ENCODE assay signal across 8 cellular contexts in genomic region chr2:219499555-219499954, GRCh38. TPM values are rescaled to one million over a fixed set of nuclear protein-coding genes. Genes with fewer than 3 reads are reported as not detected.
DNase-seq lines count a peak whose midpoint lies in the region; ATAC-seq and TF ChIP-seq lines count a peak whose summit lies in the region.

No MANE protein-coding gene starts in this region.

- peak in 1 of 5 donors; percentile 17 for DNase-seq in CD4-positive, alpha-beta memory T cell
- DNase-seq in NT2/D1 (ENCODE audit: low read depth, low spot score) (no peak), adrenal gland (no peak)

- TF ChIP-seq CTCF in neutrophil (IDR thresholded peaks at IDR 0.05): no peak
- TF ChIP-seq CTCF in adrenal gland (IDR thresholded peaks at IDR 0.05): no peak

- peak overlapping the region in 4 of 7 donors; percentile 53 to 92 (median 80) for H3K27ac Mint-ChIP-seq in CD4-positive, alpha-beta memory T cell

- 53 to 70% (median 67%) methylated on average over 1 of the region's 1 CpG for WGBS in adrenal gland, 4 donors

- H3K27me3 ChIP-seq in CD4-positive, alpha-beta memory T cell (ENCODE audit: insufficient read depth, low read length): peaks cover 30% of the 10 kb centered on the region
- H3K27me3 ChIP-seq in NT2/D1 (ENCODE audit: insufficient read depth, insufficient read length) (peaks cover 40% of the 10 kb centered on the region), endocrine pancreas (ENCODE audit: control insufficient read depth, insufficient read depth, low read length) (no peaks in the 10 kb centered on the region), neutrophil (peaks cover 32% of the 10 kb centered on the region), adrenal gland (peaks cover 3% of the 10 kb centered on the region)

- POLR2A ChIA-PET in CD4-positive, alpha-beta memory T cell (lab: Charles Lee; ENCODE audit: partially characterized antibody): no interaction called here

- peaks cover 37% of the 10 kb centered on the region for H3K4me1 ChIP-seq in CD4-positive, alpha-beta memory T cell (ENCODE audit: insufficient read depth, low read length)
- H3K4me1 ChIP-seq in NT2/D1 (ENCODE audit: insufficient read depth, insufficient read length) (peaks cover 30% of the 10 kb centered on the region), endocrine pancreas (ENCODE audit: control insufficient read depth, insufficient read depth, low read length) (no peaks in the 10 kb centered on the region), neutrophil (ENCODE audit: control insufficient read depth in 1 of 2, insufficient read depth in 1 of 2, low read depth in 1 of 2, low read length in 1 of 2) (peaks cover 27 to 32% of the 10 kb centered on the region in 2 experiments), adrenal gland (replicated peaks in 1 of 2) (peaks cover 6 to 30% of the 10 kb centered on the region in 2 donors)

- peak overlapping the region; percentile 92 to 100 (median 99) for H3K4me3 Mint-ChIP-seq in CD4-positive, alpha-beta memory T cell

- H3K9ac ChIP-seq in NT2/D1 (ENCODE audit: insufficient read length, low read depth): peak overlapping the region; percentile 91
- peak overlapping the region; percentile 91 for H3K9ac ChIP-seq in endocrine pancreas (ENCODE audit: control insufficient read depth, insufficient read depth, low read length)

- intact Hi-C loops in CD4-positive, alpha-beta memory T cell (cut with micrococcal nuclease): loop anchor here (5.0 kb wide), 1 partner anchor 143 kb away; no protein-coding TSS in a partner anchor
- intact Hi-C loops in adrenal gland (cut with DNase I): no loop called here

- ATAC-seq in GM18909 (IDR thresholded peaks at IDR 0.05; ENCODE audit: poor library complexity, unreplicated experiment) (no peak), GM18868 (IDR thresholded peaks at IDR 0.05; ENCODE audit: unreplicated experiment) (no peak), GM18861 (IDR thresholded peaks at IDR 0.05; ENCODE audit: unreplicated experiment) (no peak)

- no peaks in the 10 kb centered on the region for H3K9me3 ChIP-seq in CD4-positive, alpha-beta memory T cell (ENCODE audit: control insufficient read depth in 1 of 2, low read length in 2 of 2)
- H3K9me3 ChIP-seq in NT2/D1 (ENCODE audit: insufficient read depth, low read length) (no peaks in the 10 kb centered on the region), endocrine pancreas (ENCODE audit: control insufficient read depth, low read length) (no peaks in the 10 kb centered on the region), neutrophil (no peaks in the 10 kb centered on the region), adrenal gland (replicated peaks in 1 of 3) (no peaks in the 10 kb centered on the region)

- H3K27me3 Mint-ChIP-seq in CD4-positive, alpha-beta memory T cell: peaks cover 23% of the 10 kb centered on the region in 2 donors

- H3K36me3 ChIP-seq in CD4-positive, alpha-beta memory T cell (ENCODE audit: insufficient read depth, low read length): peaks cover under 1% of the 10 kb centered on the region
- H3K36me3 ChIP-seq in NT2/D1 (ENCODE audit: insufficient read depth, insufficient read length, low read length) (peaks cover 24% of the 10 kb centered on the region), endocrine pancreas (ENCODE audit: control insufficient read depth, insufficient read depth, low read length) (no peaks in the 10 kb centered on the region), neutrophil (peaks cover 22% of the 10 kb centered on the region), adrenal gland (replicated peaks in 1 of 2) (peaks cover 0 to 15% of the 10 kb centered on the region in 2 donors)

- no peaks in the 10 kb centered on the region for H3K9me3 Mint-ChIP-seq in CD4-positive, alpha-beta memory T cell

- H3K27ac ChIP-seq in CD4-positive, alpha-beta memory T cell (ENCODE audit: low read depth, low read length): no peak overlapping the region
- H3K27ac ChIP-seq in neutrophil (peak overlapping the region; percentile 83), adrenal gland (peak overlapping the region in 1 of 5 donors; percentile 95)

- peaks cover 19 to 28% of the 10 kb centered on the region in 2 donors for H3K36me3 Mint-ChIP-seq in CD4-positive, alpha-beta memory T cell

- no peak overlapping the region for H3K4me3 ChIP-seq in CD4-positive, alpha-beta memory T cell (ENCODE audit: low read length in 2 of 2)
- H3K4me3 ChIP-seq in NT2/D1 (ENCODE audit: insufficient read length, low read depth) (peak overlapping the region; percentile 68), endocrine pancreas (ENCODE audit: control insufficient read depth, insufficient read depth, low read length) (peak overlapping the region; percentile 82), neutrophil (ENCODE audit: low read depth in 1 of 2, low read length in 1 of 2) (peak overlapping the region in 1 of 2 experiments; percentile 86), adrenal gland (peak overlapping the region in 1 of 4 donors; percentile 92)

- CTCF ChIA-PET in CD4-positive, alpha-beta memory T cell (lab: Charles Lee; ENCODE audit: partially characterized antibody): interaction anchor here (1.0 to 8.2 kb wide), 11 partner anchors 9 to 111 kb away, joined by 3 to 160 read pairs (median 6); partner anchors contain the start of genes CHPF and DNPEP

- no peak for TF ChIP-seq POLR2A in adrenal gland (IDR thresholded peaks at IDR 0.05)

- peaks cover 22 to 39% (median 31%) of the 10 kb centered on the region in 4 donors for H3K4me1 Mint-ChIP-seq in CD4-positive, alpha-beta memory T cell

RNA-seq across cellular contexts. Expression of gene GMPPA, which starts 0.9 kb away (rescaled TPM):
- 10 to 100 TPM; 45.2 to 48.3 TPM for total RNA-seq in CD4-positive, alpha-beta memory T cell
- 10 to 100 TPM; 30.4 to 31.0 TPM for polyA plus RNA-seq in CD4-positive, alpha-beta memory T cell
- 10 to 100 TPM; 23.0 to 60.6 (median 26.4) TPM for total RNA-seq in adrenal gland
- 10 to 100 TPM; 36.8 to 72.2 (median 38.5) TPM for polyA plus RNA-seq in adrenal gland

RNA-seq across cellular contexts. Expression of gene ASIC4, which starts 14.7 kb away (rescaled TPM):
- under 1 TPM; 0.09 to 0.22 TPM for total RNA-seq in CD4-positive, alpha-beta memory T cell
- polyA plus RNA-seq in CD4-positive, alpha-beta memory T cell: not detected
- total RNA-seq in adrenal gland: 1 to 10 TPM in 2 of 8 donors, under 1 TPM in 2, not detected in 4; 0.15 to 2.2 (median 1.1) TPM
- 10 to 100 TPM in 1 of 3 donors, 1 to 10 TPM in 1, under 1 TPM in 1; 0.31 to 16.3 (median 1.8) TPM for polyA plus RNA-seq in adrenal gland

RNA-seq across cellular contexts. Expression of gene CHPF, which starts 44.1 kb away (rescaled TPM):
- total RNA-seq in CD4-positive, alpha-beta memory T cell: 1 to 10 TPM; 7.7 to 8.5 TPM
- polyA plus RNA-seq in CD4-positive, alpha-beta memory T cell: 1 to 10 TPM; 7.5 to 8.1 TPM
- total RNA-seq in adrenal gland: 100 to 1,000 TPM in 3 of 8 donors, 10 to 100 TPM in 5; 42.0 to 196 (median 88.6) TPM
- polyA plus RNA-seq in adrenal gland: 10 to 100 TPM in 2 of 3 donors, 1 to 10 TPM in 1; 9.1 to 49.8 (median 44.2) TPM

RNA-seq across cellular contexts. Expression of gene TMEM198, which starts 44.3 kb away (rescaled TPM):
- total RNA-seq in CD4-positive, alpha-beta memory T cell: under 1 TPM; 0.67 to 0.76 TPM
- not detected for polyA plus RNA-seq in CD4-positive, alpha-beta memory T cell
- 10 to 100 TPM in 5 of 8 donors, 1 to 10 TPM in 3; 6.2 to 16.2 (median 10.4) TPM for total RNA-seq in adrenal gland
- polyA plus RNA-seq in adrenal gland: 10 to 100 TPM in 2 of 3 donors, 1 to 10 TPM in 1; 7.5 to 12.1 (median 10.2) TPM

Comparison
In these comparisons a context has a peak if more than half of its experiments do, and no peak if none do; other contexts are left out.
1. H3K4me3 ChIP-seq: peak in NT2/D1 (single experiment) and endocrine pancreas (single experiment); none in CD4-positive, alpha-beta memory T cell (0 of 2).
2. RNA of gene CHPF, which starts 44.1 kb away (total RNA-seq): 42.0 to 196 TPM in adrenal gland; 7.7 to 8.5 TPM in CD4-positive, alpha-beta memory T cell; every median in the first group is over 4 times any median in the second.